Comparison of ENCODE assay signal across 8 cellular contexts in the genomic region with DNA sequence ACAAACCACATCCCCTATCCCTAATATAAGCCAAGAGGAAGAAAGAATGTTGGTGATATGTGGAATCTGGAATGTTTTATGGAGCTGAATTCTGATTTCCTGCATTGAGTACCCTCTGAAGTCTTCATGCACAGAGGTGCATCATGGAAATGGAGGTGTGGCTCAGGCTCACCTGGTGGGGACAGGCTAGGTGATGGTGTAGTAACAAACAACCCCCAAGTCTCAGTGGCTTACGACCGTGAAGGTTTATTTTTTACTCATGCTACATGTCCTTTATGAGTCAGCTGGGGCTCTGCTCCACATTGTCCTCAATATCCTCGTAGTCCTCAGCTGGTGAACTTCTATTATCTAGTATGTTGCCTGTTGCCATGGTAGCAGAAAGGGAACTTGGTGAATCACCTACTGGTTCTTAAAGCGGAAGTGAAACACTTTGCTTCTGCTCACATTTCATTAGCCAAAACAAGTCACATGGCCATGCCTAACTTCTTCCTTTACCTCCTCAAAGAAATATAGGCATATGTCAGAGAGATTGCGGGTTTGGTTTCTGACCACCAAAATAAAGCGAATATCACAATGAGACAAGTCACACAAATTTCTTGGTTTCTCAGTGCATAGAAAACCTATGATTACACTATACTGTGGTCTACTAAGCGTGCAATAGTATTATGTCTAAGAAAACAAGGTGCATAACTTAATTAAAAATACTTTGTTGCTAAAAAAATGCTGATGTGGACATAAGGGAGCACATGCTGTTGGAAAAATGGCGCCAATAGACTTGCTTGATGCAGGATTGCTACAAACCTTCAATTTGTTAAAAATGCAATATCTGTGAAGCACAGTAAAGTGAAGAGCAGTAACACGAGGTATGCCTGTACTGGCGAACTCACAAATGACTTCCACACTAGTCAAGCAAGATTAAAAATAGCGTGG.
DNase-seq lines count a peak whose midpoint lies in the region; ATAC-seq and TF ChIP-seq lines count a peak whose summit lies in the region.

A gene with protein sequence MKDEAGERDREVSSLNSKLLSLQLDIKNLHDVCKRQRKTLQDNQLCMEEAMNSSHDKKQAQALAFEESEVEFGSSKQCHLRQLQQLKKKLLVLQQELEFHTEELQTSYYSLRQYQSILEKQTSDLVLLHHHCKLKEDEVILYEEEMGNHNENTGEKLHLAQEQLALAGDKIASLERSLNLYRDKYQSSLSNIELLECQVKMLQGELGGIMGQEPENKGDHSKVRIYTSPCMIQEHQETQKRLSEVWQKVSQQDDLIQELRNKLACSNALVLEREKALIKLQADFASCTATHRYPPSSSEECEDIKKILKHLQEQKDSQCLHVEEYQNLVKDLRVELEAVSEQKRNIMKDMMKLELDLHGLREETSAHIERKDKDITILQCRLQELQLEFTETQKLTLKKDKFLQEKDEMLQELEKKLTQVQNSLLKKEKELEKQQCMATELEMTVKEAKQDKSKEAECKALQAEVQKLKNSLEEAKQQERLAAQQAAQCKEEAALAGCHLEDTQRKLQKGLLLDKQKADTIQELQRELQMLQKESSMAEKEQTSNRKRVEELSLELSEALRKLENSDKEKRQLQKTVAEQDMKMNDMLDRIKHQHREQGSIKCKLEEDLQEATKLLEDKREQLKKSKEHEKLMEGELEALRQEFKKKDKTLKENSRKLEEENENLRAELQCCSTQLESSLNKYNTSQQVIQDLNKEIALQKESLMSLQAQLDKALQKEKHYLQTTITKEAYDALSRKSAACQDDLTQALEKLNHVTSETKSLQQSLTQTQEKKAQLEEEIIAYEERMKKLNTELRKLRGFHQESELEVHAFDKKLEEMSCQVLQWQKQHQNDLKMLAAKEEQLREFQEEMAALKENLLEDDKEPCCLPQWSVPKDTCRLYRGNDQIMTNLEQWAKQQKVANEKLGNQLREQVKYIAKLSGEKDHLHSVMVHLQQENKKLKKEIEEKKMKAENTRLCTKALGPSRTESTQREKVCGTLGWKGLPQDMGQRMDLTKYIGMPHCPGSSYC (minus strand): TSS at position 51 of the 930 bp plus-strand sequence. CDS start 947 bp downstream, outside the sequence.

- ATAC-seq in GM19467 (IDR thresholded peaks at IDR 0.05; ENCODE audit: unreplicated experiment): peak; percentile 93
- peak; percentile 98 for ATAC-seq in HG03442 (IDR thresholded peaks at IDR 0.05; ENCODE audit: unreplicated experiment)

- TF ChIP-seq CTCF in GM10248 (IDR thresholded peaks at IDR 0.05; ENCODE audit: control extremely low read depth, extremely low read depth, low read depth, missing control alignments): no peak
- no peak for TF ChIP-seq CTCF in foreskin fibroblast (IDR thresholded peaks at IDR 0.05; ENCODE audit: low read depth, low read length)

- POLR2A ChIA-PET in GM10248 (lab: Yijun Ruan, JAX): no interaction called here

- peak; percentile 63 for DNase-seq in GM10248 (ENCODE audit: extremely low spot score)
- peak; percentile 97 for DNase-seq in SKM-1 treated with dmso at 0.1 percent for 144 hours (lab: John Stamatoyannopoulos, UW; ENCODE audit: unreplicated experiment)
- peak; percentile 67 to 74 for DNase-seq in foreskin fibroblast
- DNase-seq in skeletal muscle cell (ENCODE audit: low read depth): peak; percentile 64
- no peak for DNase-seq in NCI-H2081 (lab: John Stamatoyannopoulos, UW)
- no peak for DNase-seq in NCI-H524 (lab: John Stamatoyannopoulos, UW)

- H3K4me3 ChIP-seq in foreskin fibroblast (ENCODE audit: low read depth in 1 of 2, low read length in 2 of 2) (no peak within 1 kb of the TSS), skeletal muscle cell (ENCODE audit: low read depth, low read length) (no peak within 1 kb of the TSS)

- CTCF ChIA-PET in GM10248 (lab: Yijun Ruan, JAX): interaction anchor here (1.1 to 1.7 kb wide), 3 partner anchors 10 to 20 kb away, joined by 3 to 5 read pairs (median 4); no protein-coding TSS in a partner anchor

Comparison
In these comparisons a context has a peak if more than half of its experiments do, and no peak if none do; other contexts are left out.
1. DNase-seq: peak in GM10248 (single experiment), SKM-1 treated with dmso at 0.1 percent for 144 hours (single experiment), foreskin fibroblast (2 of 2) and skeletal muscle cell (single experiment); none in NCI-H2081 (0 of 2) and NCI-H524 (0 of 2).